In genomic region chr15:63238796-63239195, GRCh38 we compare ENCODE assay signal across 8 cellular contexts.
DNase-seq lines count a peak whose midpoint lies in the region; ATAC-seq, FAIRE-seq and TF ChIP-seq lines count a peak whose summit lies in the region.

No MANE protein-coding gene starts in this region.

- ATAC-seq in GM18517 (IDR thresholded peaks at IDR 0.05; ENCODE audit: unreplicated experiment) (no peak), HG03521 (IDR thresholded peaks at IDR 0.05; ENCODE audit: unreplicated experiment) (no peak)

- TF ChIP-seq CTCF in AG10803 (conservative IDR thresholded peaks at IDR 0.05; ENCODE audit: low read length), result no peak

- H3K4me3 ChIP-seq in AG10803 (ENCODE audit: low read length), result no peak overlapping the region

- FAIRE-seq in GM19239 (lab: Jason Lieb, UNC), result peak; percentile 69

- DNase-seq in AG10803 (ENCODE audit: low read depth), result peak; percentile 75
- peak; percentile 14 for DNase-seq in GM19239 (ENCODE audit: insufficient read length, low spot score)
- peak; percentile 26 for DNase-seq in OCI-M2 (lab: John Stamatoyannopoulos, UW; ENCODE audit: unreplicated experiment)
- DNase-seq in fibroblast of gingiva (ENCODE audit: low read depth), result peak; percentile 87
- no peak for DNase-seq in effector CD4-positive, alpha-beta T cell
- DNase-seq in cortex of kidney (lab: John Stamatoyannopoulos, UW), result no peak

Comparison
In these comparisons a context has a peak if more than half of its experiments do, and no peak if none do; other contexts are left out.
1. DNase-seq: peak in AG10803 (single experiment), GM19239 (single experiment), OCI-M2 (single experiment) and fibroblast of gingiva (single experiment); none in effector CD4-positive, alpha-beta T cell (single experiment) and cortex of kidney (single experiment).